In the genomic region with DNA sequence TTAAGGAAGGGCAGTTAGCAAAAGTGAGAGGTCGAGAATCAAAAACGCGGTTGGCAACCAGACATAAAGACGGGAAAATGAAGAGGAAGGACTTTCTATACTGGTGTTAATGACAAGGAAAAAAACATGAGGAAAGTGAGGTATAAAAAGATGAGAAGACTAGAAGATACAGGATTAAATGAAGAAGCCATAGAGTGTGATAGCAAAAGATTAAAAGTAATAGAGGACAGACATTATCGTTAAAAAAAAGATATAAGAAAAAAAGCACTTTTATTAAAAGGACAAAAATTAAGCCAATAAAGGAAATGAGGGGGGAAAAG, we compare ENCODE assay signal across 12 cellular contexts. TPM values are rescaled to one million over a fixed set of nuclear protein-coding genes. Genes with fewer than 3 reads are reported as not detected.
DNase-seq lines count a peak whose midpoint lies in the region; ATAC-seq and TF ChIP-seq lines count a peak whose summit lies in the region.
"Had no signal": no experiment of that assay in that cellular context is flagged by ENCODE, and none has a peak within 500 bp of the region (broad histone marks: within the 10 kb centered on the region; RNA-seq: fewer than 3 reads in every experiment).

No MANE protein-coding gene starts in this region.

- H3K4me3 ChIP-seq in CD8-positive, alpha-beta memory T cell (ENCODE audit: low read length), result no peak overlapping the region
- H3K4me3 ChIP-seq in Loucy (ENCODE audit: low read length, poor library complexity, severe bottlenecking) (peak overlapping the region; percentile 75), esophagus squamous epithelium (peak overlapping the region in 1 of 4 donors; percentile 97), sigmoid colon (no peak overlapping the region), H7 (ENCODE audit: insufficient read depth, low read depth, low read length) (no peak overlapping the region)

- H3K36me3 ChIP-seq in CD8-positive, alpha-beta memory T cell (ENCODE audit: insufficient read depth, low read length), result no peaks in the 10 kb centered on the region
- no peaks in the 10 kb centered on the region for H3K36me3 ChIP-seq in Loucy (ENCODE audit: insufficient read depth, low read length)
- no peaks in the 10 kb centered on the region for H3K36me3 ChIP-seq in esophagus squamous epithelium
- no peaks in the 10 kb centered on the region for H3K36me3 ChIP-seq in sigmoid colon
- H3K36me3 ChIP-seq in H7 (replicated peaks; ENCODE audit: control insufficient read depth, insufficient read depth, low read length), result no peaks in the 10 kb centered on the region

- H2AFZ ChIP-seq in Loucy (ENCODE audit: low read length), result no peak overlapping the region

- H3F3A ChIP-seq in Loucy (ENCODE audit: low read depth), result no peaks in the 10 kb centered on the region

- H3K9ac ChIP-seq in Loucy (ENCODE audit: low read depth, low read length, poor library complexity, severe bottlenecking), result peak overlapping the region; percentile 83

- ATAC-seq in HG03175 (IDR thresholded peaks at IDR 0.05; ENCODE audit: unreplicated experiment), result no peak

- H3K4me2 ChIP-seq in Loucy (ENCODE audit: low read depth, low read length, poor library complexity, severe bottlenecking), result peak overlapping the region; percentile 70

- peaks cover 10 to 28% (median 21%) of the 10 kb centered on the region in 3 donors for H3K4me1 Mint-ChIP-seq in CD8-positive, alpha-beta memory T cell
- H3K4me1 Mint-ChIP-seq in activated CD4-positive, alpha-beta T cell treated with anti-CD3 and anti-CD28 coated beads, Interleukin-2, amount 10 ng/mL, durations not matched to agents 24 days and 14 days, result peaks cover 10% of the 10 kb centered on the region

- peaks cover 36% of the 10 kb centered on the region for H3K79me2 ChIP-seq in Loucy (ENCODE audit: insufficient read depth, low read length)

- H3K9me2 ChIP-seq in Loucy (replicated peaks; ENCODE audit: low read depth, low read length), result no peaks in the 10 kb centered on the region

- DNase-seq in CD8-positive, alpha-beta memory T cell, result no peak
- DNase-seq in esophagus squamous epithelium (lab: John Stamatoyannopoulos, UW) (no peak), sigmoid colon (no peak), H7 (no peak), NCI-H1105 treated with DMSO at 0.1 percent for 48 hours (lab: John Stamatoyannopoulos, UW) (no peak)
- no peak for DNase-seq in activated CD4-positive, alpha-beta T cell treated with anti-CD3 and anti-CD28 coated beads, Interleukin-2, amount 10 ng/mL, durations not matched to agents 24 days and 14 days
- DNase-seq: activated naive CD4-positive, alpha-beta T cell; Caco-2; mesenchymal stem cell; NCI-H226 had no signal

- no peaks in the 10 kb centered on the region for H3K9me3 Mint-ChIP-seq in CD8-positive, alpha-beta memory T cell
- no peaks in the 10 kb centered on the region for H3K9me3 Mint-ChIP-seq in activated CD4-positive, alpha-beta T cell treated with anti-CD3 and anti-CD28 coated beads, Interleukin-2, amount 10 ng/mL, durations not matched to agents 24 days and 14 days

- no peaks in the 10 kb centered on the region for H3K9me3 ChIP-seq in CD8-positive, alpha-beta memory T cell (ENCODE audit: low read length)
- H3K9me3 ChIP-seq in Loucy (ENCODE audit: insufficient read depth, low read depth, low read length), result no peaks in the 10 kb centered on the region
- H3K9me3 ChIP-seq in esophagus squamous epithelium, result no peaks in the 10 kb centered on the region
- H3K9me3 ChIP-seq in sigmoid colon, result no peaks in the 10 kb centered on the region
- H3K9me3 ChIP-seq: Caco-2 had no signal

- TF ChIP-seq POLR2A in esophagus squamous epithelium (IDR thresholded peaks at IDR 0.05) (no peak), sigmoid colon (IDR thresholded peaks at IDR 0.05) (no peak)

- H3K4me3 Mint-ChIP-seq in CD8-positive, alpha-beta memory T cell, result peak overlapping the region in 6 of 7 donors; percentile 2 to 94 (median 70)
- no peak overlapping the region for H3K4me3 Mint-ChIP-seq in activated CD4-positive, alpha-beta T cell treated with anti-CD3 and anti-CD28 coated beads, Interleukin-2, amount 10 ng/mL, durations not matched to agents 24 days and 14 days

- POLR2A ChIA-PET in CD8-positive, alpha-beta memory T cell (lab: Charles Lee), result interaction anchor here (3.6 kb wide), 1 partner anchor 99 kb away, joined by 135 read pairs; no protein-coding TSS in a partner anchor

- WGBS in esophagus squamous epithelium, 2 donors, result 81 to 83% methylated on average over 5 of the region's 5 CpGs
- WGBS in sigmoid colon, 2 donors, result 96 to 97% methylated on average over 5 of the region's 5 CpGs

- peaks cover 20% of the 10 kb centered on the region for H4K20me1 ChIP-seq in Loucy (ENCODE audit: insufficient read depth, low read length, poor library complexity, severe bottlenecking)

- H3K27me3 ChIP-seq in CD8-positive, alpha-beta memory T cell (ENCODE audit: insufficient read depth, low read length, poor library complexity, severe bottlenecking), result no peaks in the 10 kb centered on the region
- H3K27me3 ChIP-seq in Loucy (ENCODE audit: insufficient read depth, low read length, poor library complexity, severe bottlenecking) (no peaks in the 10 kb centered on the region), esophagus squamous epithelium (no peaks in the 10 kb centered on the region), sigmoid colon (no peaks in the 10 kb centered on the region), H7 (ENCODE audit: control insufficient read depth, insufficient read depth, low read length) (peaks cover 5% of the 10 kb centered on the region)

- peak overlapping the region in 3 of 8 donors; percentile 0 to 48 (median 10) for H3K27ac Mint-ChIP-seq in CD8-positive, alpha-beta memory T cell
- H3K27ac Mint-ChIP-seq in activated CD4-positive, alpha-beta T cell treated with anti-CD3 and anti-CD28 coated beads, Interleukin-2, amount 10 ng/mL, durations not matched to agents 24 days and 14 days, result no peak overlapping the region

- H3K36me3 Mint-ChIP-seq in CD8-positive, alpha-beta memory T cell, result peaks cover 0 to 7% (median 0%) of the 10 kb centered on the region in 3 donors
- H3K36me3 Mint-ChIP-seq in activated CD4-positive, alpha-beta T cell treated with anti-CD3 and anti-CD28 coated beads, Interleukin-2, amount 10 ng/mL, durations not matched to agents 24 days and 14 days (ENCODE audit: low read depth), result no peaks in the 10 kb centered on the region

- no peak for TF ChIP-seq EP300 in sigmoid colon (IDR thresholded peaks at IDR 0.05)

- H3K27ac ChIP-seq in CD8-positive, alpha-beta memory T cell (ENCODE audit: low read depth, low read length), result no peak overlapping the region
- peak overlapping the region; percentile 94 to 99 (median 99) for H3K27ac ChIP-seq in esophagus squamous epithelium
- peak overlapping the region; percentile 95 to 100 (median 98) for H3K27ac ChIP-seq in sigmoid colon

- H3K4me1 ChIP-seq in CD8-positive, alpha-beta memory T cell (ENCODE audit: insufficient read depth, low read length), result peaks cover 17% of the 10 kb centered on the region
- peaks cover 38% of the 10 kb centered on the region for H3K4me1 ChIP-seq in Loucy (ENCODE audit: insufficient read depth, low read length, poor library complexity, severe bottlenecking)
- peaks cover 8 to 75% (median 35%) of the 10 kb centered on the region in 3 donors for H3K4me1 ChIP-seq in esophagus squamous epithelium
- H3K4me1 ChIP-seq in sigmoid colon, result peaks cover 0 to 54% (median 41%) of the 10 kb centered on the region in 4 donors

- CTCF ChIA-PET in CD8-positive, alpha-beta memory T cell (lab: Charles Lee), result interaction anchor here (2.6 kb wide), 1 partner anchor 98 kb away, joined by 6 read pairs; no protein-coding TSS in a partner anchor

- H3K27me3 Mint-ChIP-seq in CD8-positive, alpha-beta memory T cell, result peaks cover 3 to 11% of the 10 kb centered on the region in 2 donors
- H3K27me3 Mint-ChIP-seq in activated CD4-positive, alpha-beta T cell treated with anti-CD3 and anti-CD28 coated beads, Interleukin-2, amount 10 ng/mL, durations not matched to agents 24 days and 14 days, result peaks cover 20% of the 10 kb centered on the region

- TF ChIP-seq CTCF in Loucy (conservative IDR thresholded peaks at IDR 0.05; ENCODE audit: low read length) (no peak), esophagus squamous epithelium (IDR thresholded peaks at IDR 0.05) (no peak), sigmoid colon (IDR thresholded peaks at IDR 0.05) (no peak)

- intact Hi-C loops in esophagus squamous epithelium (cut with DNase I), result loop anchor here (5.0 to 10.0 kb wide), 2 partner anchors 35 to 222 kb away; a partner anchor contains a TSS
- intact Hi-C loops in sigmoid colon (cut with DNase I), result loop anchor here (5.0 kb wide), 2 partner anchors 325 to 415 kb away; no protein-coding TSS in a partner anchor
- intact Hi-C loops in activated CD4-positive, alpha-beta T cell treated with anti-CD3 and anti-CD28 coated beads, Interleukin-2, amount 10 ng/mL, durations not matched to agents 24 days and 14 days (cut with micrococcal nuclease), result loop anchor here (5.0 to 10.0 kb wide), 4 partner anchors 415 to 1098 kb away; a partner anchor contains a TSS

RNA-seq across cellular contexts. Expression of a gene that starts 1.7 kb away (rescaled TPM):
- total RNA-seq in CD8-positive, alpha-beta memory T cell, result 10 to 100 TPM in 1 of 2 experiments, 1 to 10 TPM in 1; 9.2 to 10.4 TPM
- polyA plus RNA-seq in CD8-positive, alpha-beta memory T cell, result 21.8 TPM
- total RNA-seq in esophagus squamous epithelium (10 to 100 TPM; 17.1 to 80.3 (median 24.2) TPM), sigmoid colon (10 to 100 TPM; 68.7 to 89.2 (median 84.6) TPM)
- 10 to 100 TPM in 2 of 3 donors, 1 to 10 TPM in 1; 9.9 to 19.2 (median 14.1) TPM for polyA plus RNA-seq in sigmoid colon
- total RNA-seq in H7 (2014; rRNA removed; shearing (Covaris generic)), result 26.1 and 38.8 TPM in 2 replicates
- 13.1 and 13.4 TPM in 2 replicates for total RNA-seq in activated CD4-positive, alpha-beta T cell treated with anti-CD3 and anti-CD28 coated beads, Interleukin-2, amount 10 ng/mL, durations not matched to agents 24 days and 14 days
